10 cellular contexts compared by ENCODE assay signal in genomic region chr16:79287424-79287917, GRCh38.
A peak's percentile ranks its signal among the peaks of the same experiment; 100 is the strongest.
DNase-seq lines count a peak whose midpoint lies in the region; ATAC-seq and FAIRE-seq lines count a peak whose summit lies in the region.
"Had no signal": no experiment of that assay in that cellular context is flagged by ENCODE, and none has a peak within 500 bp of the region (broad histone marks: within the 10 kb centered on the region; RNA-seq: fewer than 3 reads in every experiment).

No MANE protein-coding gene starts in this region.

- H3K4me3 ChIP-seq in CD4-positive, CD25-positive, alpha-beta regulatory T cell (ENCODE audit: low read depth, low read length), result peak overlapping the region; percentile 81
- 0 out of 2 replicates have a peak overlapping the region, but pooled peaks have one; percentile 30 for H3K4me3 ChIP-seq in SK-N-MC
- H3K4me3 ChIP-seq in mucosa of stomach (ENCODE audit: low read length), result peak overlapping the region; percentile 12
- H3K4me3 ChIP-seq: GM23248 had no signal

- no peaks in the 10 kb centered on the region for H3K9me3 ChIP-seq in CD4-positive, CD25-positive, alpha-beta regulatory T cell (ENCODE audit: control insufficient read depth in 2 of 2, low read length in 2 of 2)
- H3K9me3 ChIP-seq in SK-N-MC (ENCODE audit: low read depth, low read length) (no peaks in the 10 kb centered on the region), mucosa of stomach (ENCODE audit: control insufficient read depth, low read length) (no peaks in the 10 kb centered on the region)

- peaks cover 45% of the 10 kb centered on the region for H3K4me1 ChIP-seq in CD4-positive, CD25-positive, alpha-beta regulatory T cell (ENCODE audit: control insufficient read depth, insufficient read depth, low read length, poor library complexity, severe bottlenecking)
- peaks cover 17% of the 10 kb centered on the region for H3K4me1 ChIP-seq in mucosa of stomach (ENCODE audit: control insufficient read depth, insufficient read depth, low read length)

- FAIRE-seq in urothelium cell line (lab: Jason Lieb, UNC), result no peak

- peak overlapping the region; percentile 47 for H3K27ac ChIP-seq in CD4-positive, CD25-positive, alpha-beta regulatory T cell (ENCODE audit: insufficient read depth, low read length, poor library complexity, severe bottlenecking)
- no peak overlapping the region for H3K27ac ChIP-seq in SK-N-MC
- H3K27ac ChIP-seq: GM23248 had no signal

- H3K27me3 ChIP-seq in CD4-positive, CD25-positive, alpha-beta regulatory T cell (ENCODE audit: control insufficient read depth, insufficient read depth, low read length), result no peaks in the 10 kb centered on the region
- H3K27me3 ChIP-seq in mucosa of stomach (ENCODE audit: control insufficient read depth, insufficient read depth, low read length), result no peaks in the 10 kb centered on the region

- no peak for ATAC-seq in CD4-positive, CD25-positive, alpha-beta regulatory T cell (ENCODE audit: low read depth in 2 of 2)
- ATAC-seq in GM19328 (IDR thresholded peaks at IDR 0.05; ENCODE audit: unreplicated experiment), result peak; percentile 13

- H3K4me1 Mint-ChIP-seq in CD4-positive, CD25-positive, alpha-beta regulatory T cell, result peaks cover 34 to 48% (median 43%) of the 10 kb centered on the region in 4 donors

- H3K27ac Mint-ChIP-seq in CD4-positive, CD25-positive, alpha-beta regulatory T cell, result peak overlapping the region; percentile 17 to 90 (median 86)
- H3K27ac Mint-ChIP-seq: type B pancreatic cell had no signal

- no peaks in the 10 kb centered on the region for H3K36me3 Mint-ChIP-seq in CD4-positive, CD25-positive, alpha-beta regulatory T cell
- H3K36me3 Mint-ChIP-seq: type B pancreatic cell had no signal

- H3K9ac ChIP-seq in SK-N-MC (ENCODE audit: insufficient read length) (no peak overlapping the region), mucosa of stomach (ENCODE audit: low read length) (peak overlapping the region; percentile 48)
- H3K9ac ChIP-seq: GM23248 had no signal

- peak overlapping the region; percentile 75 to 93 (median 79) for H3K4me3 Mint-ChIP-seq in CD4-positive, CD25-positive, alpha-beta regulatory T cell
- H3K4me3 Mint-ChIP-seq: type B pancreatic cell had no signal

- H3K36me3 ChIP-seq in CD4-positive, CD25-positive, alpha-beta regulatory T cell (ENCODE audit: control insufficient read depth, insufficient read depth, low read length), result no peaks in the 10 kb centered on the region
- no peaks in the 10 kb centered on the region for H3K36me3 ChIP-seq in SK-N-MC (ENCODE audit: insufficient read depth, low read length)
- no peaks in the 10 kb centered on the region for H3K36me3 ChIP-seq in mucosa of stomach (ENCODE audit: control insufficient read depth, insufficient read depth, low read length)

- H3K27me3 Mint-ChIP-seq in CD4-positive, CD25-positive, alpha-beta regulatory T cell, result no peaks in the 10 kb centered on the region

- no peak for DNase-seq in CD4-positive, CD25-positive, alpha-beta regulatory T cell
- DNase-seq in SK-N-MC (ENCODE audit: low read depth, low spot score), result no peak
- no peak for DNase-seq in stimulated activated CD4-positive, alpha-beta T cell treated with anti-CD3 and anti-CD28 coated beads, Interleukin-2, amount 100 ng/mL, for 24 hours
- no peak for DNase-seq in NCI-H510A treated with DMSO at 0.1 percent for 48 hours (lab: John Stamatoyannopoulos, UW)
- DNase-seq in urothelium cell line (ENCODE audit: low spot score), result no peak
- no peak for DNase-seq in iPS-NIHi7 (ENCODE audit: extremely low spot score)
- DNase-seq: GM23248 had no signal

- H3K9me3 Mint-ChIP-seq in CD4-positive, CD25-positive, alpha-beta regulatory T cell, result peaks cover 0 to 1% (median 0%) of the 10 kb centered on the region in 7 donors

Comparison
In these comparisons a context has a peak if more than half of its experiments do, and no peak if none do; other contexts are left out.
1. H3K4me3 ChIP-seq: peak in every context shown above with its lines; median percentile 81 in CD4-positive, CD25-positive, alpha-beta regulatory T cell; 30 in SK-N-MC; 12 in mucosa of stomach.